In genomic region chr14:67491741-67492504, GRCh38 we compare ENCODE assay signal across 12 cellular contexts. TPM values are rescaled to one million over a fixed set of nuclear protein-coding genes. Genes with fewer than 3 reads are reported as not detected.
DNase-seq lines count a peak whose midpoint lies in the region; ATAC-seq, FAIRE-seq and TF ChIP-seq lines count a peak whose summit lies in the region.
"Had no signal": no experiment of that assay in that cellular context is flagged by ENCODE, and none has a peak within 500 bp of the region (broad histone marks: within the 10 kb centered on the region; RNA-seq: fewer than 3 reads in every experiment).

No MANE protein-coding gene starts in this region.

- ATAC-seq in HG03520 (IDR thresholded peaks at IDR 0.05; ENCODE audit: unreplicated experiment), result no peak
- no peak for ATAC-seq in HG03108 (IDR thresholded peaks at IDR 0.05; ENCODE audit: unreplicated experiment)
- ATAC-seq: psoas muscle had no signal

- peak; percentile 91 for DNase-seq in COR-L47 (lab: John Stamatoyannopoulos, UW)
- peak; percentile 95 for DNase-seq in NCI-H1092 (lab: John Stamatoyannopoulos, UW)
- DNase-seq in iPS-NIHi11 (ENCODE audit: low spot score), result peak; percentile 58
- no peak for DNase-seq in NCI-H1930 (lab: John Stamatoyannopoulos, UW)
- DNase-seq in HTR-8/SVneo (ENCODE audit: insufficient read length, low spot score), result no peak
- DNase-seq: activated CD4-positive, alpha-beta T cell treated with anti-CD3 and anti-CD28 coated beads, Interleukin-2, amount 50 U/mL, for 48 hours; NCI-H1436; psoas muscle; tibial artery had no signal

- FAIRE-seq in HTR-8/SVneo (lab: Jason Lieb, UNC), result no peak

TF ChIP-seq in PFSK-1, 5 proteins besides CTCF, POLR2A, EP300 and RAD21:
- TF ChIP-seq REST (IDR thresholded peaks at IDR 0.05; ENCODE audit: insufficient read depth in 1 of 2, low read depth in 2 of 2, low read length in 2 of 2) (peak; percentile 73 to 89), POLR2AphosphoS5 (IDR thresholded peaks at IDR 0.05; ENCODE audit: low read depth, low read length) (no peak), TAF1 (IDR thresholded peaks at IDR 0.05; ENCODE audit: borderline replicate concordance, insufficient read depth, low read length) (no peak), SIN3A (IDR thresholded peaks at IDR 0.05; ENCODE audit: borderline replicate concordance, insufficient read depth, low read length) (no peak), FOXP2 (optimal IDR thresholded peaks at IDR 0.05; ENCODE audit: borderline replicate concordance, extremely low read depth, extremely low read length, insufficient read depth) (no peak)

RNA-seq across cellular contexts. Expression of gene TMEM229B, which starts 3.4 kb away (rescaled TPM):
- polyA plus RNA-seq in PFSK-1 (2012; ENCODE audit: insufficient read length, low read depth), result not detected

RNA-seq across cellular contexts. Expression of gene PLEKHH1, which starts 41.2 kb away (rescaled TPM):
- 0.18 TPM for polyA plus RNA-seq in PFSK-1 (2012; ENCODE audit: insufficient read length, low read depth)

Comparison
In these comparisons a context has a peak if more than half of its experiments do, and no peak if none do; other contexts are left out.
1. DNase-seq: peak in COR-L47 (single experiment), NCI-H1092 (single experiment) and iPS-NIHi11 (single experiment); none in NCI-H1930 (0 of 2) and HTR-8/SVneo (single experiment).